8 cellular contexts compared by ENCODE assay signal in genomic region chr9:128733256-128733655, GRCh38. TPM values are rescaled to one million over a fixed set of nuclear protein-coding genes. Genes with fewer than 3 reads are reported as not detected.
A peak's percentile ranks its signal among the peaks of the same experiment; 100 is the strongest.
DNase-seq lines count a peak whose midpoint lies in the region; ATAC-seq and TF ChIP-seq lines count a peak whose summit lies in the region.

No MANE protein-coding gene starts in this region.

- H3K4me1 ChIP-seq in right cardiac atrium (ENCODE audit: control insufficient read depth, insufficient read depth, low read length): no peaks in the 10 kb centered on the region

- ATAC-seq in right cardiac atrium (peak; percentile 56 to 82), HG03175 (IDR thresholded peaks at IDR 0.05; ENCODE audit: unreplicated experiment) (no peak), HG03280 (IDR thresholded peaks at IDR 0.05; ENCODE audit: unreplicated experiment) (no peak)

- no peak overlapping the region for H3K4me3 ChIP-seq in right cardiac atrium (ENCODE audit: low read length)
- peak overlapping the region; percentile 17 for H3K4me3 ChIP-seq in retinal pigment epithelial cell (ENCODE audit: low read length)

- WGBS in right cardiac atrium: 24% methylated on average over 9 of the region's 9 CpGs

- peak overlapping the region; percentile 39 for H3K27ac ChIP-seq in right cardiac atrium (ENCODE audit: low read length)

- H3K27me3 ChIP-seq in right cardiac atrium (ENCODE audit: control insufficient read depth, insufficient read depth): no peaks in the 10 kb centered on the region

- intact Hi-C loops in right cardiac atrium (cut with DNase I): no loop called here

- peak; percentile 87 for TF ChIP-seq CTCF in retinal pigment epithelial cell (conservative IDR thresholded peaks at IDR 0.05; ENCODE audit: low read depth, low read length)

- H3K9me3 ChIP-seq in right cardiac atrium (ENCODE audit: control insufficient read depth, low read length): no peaks in the 10 kb centered on the region

- DNase-seq in Ammon's horn (ENCODE audit: low spot score) (peak; percentile 71), H4 (ENCODE audit: low spot score) (peak; percentile 92), NCI-H524 (lab: John Stamatoyannopoulos, UW) (peak; percentile 97 to 98), anterior cingulate cortex (lab: John Stamatoyannopoulos, UW) (peak in 41 of 58 donors; percentile 7 to 64 (median 29)), right cardiac atrium (peak; percentile 73 to 84 (median 79)), retinal pigment epithelial cell (ENCODE audit: low read depth) (peak; percentile 61)

RNA-seq across cellular contexts. Expression of gene ZDHHC12, which starts 9.3 kb away (rescaled TPM):
- 46.4 and 57.8 TPM in 2 replicates for total RNA-seq in H4 (2014; rRNA removed; shearing (Covaris generic))
- 10 to 100 TPM in 1 of 4 donors, 1 to 10 TPM in 3; 8.3 to 11.5 (median 9.4) TPM for total RNA-seq in right cardiac atrium
- 13.1 TPM for polyA plus RNA-seq in right cardiac atrium

RNA-seq across cellular contexts. Expression of gene PKN3, which starts 31.0 kb away (rescaled TPM):
- 1.9 and 2.8 TPM in 2 replicates for total RNA-seq in H4 (2014; rRNA removed; shearing (Covaris generic))
- 1 to 10 TPM; 4.7 to 8.7 (median 7.4) TPM for total RNA-seq in right cardiac atrium
- 6.5 TPM for polyA plus RNA-seq in right cardiac atrium

RNA-seq across cellular contexts. Expression of gene ZER1, which starts 38.5 kb away (rescaled TPM):
- 12.4 and 21.5 TPM in 2 replicates for total RNA-seq in H4 (2014; rRNA removed; shearing (Covaris generic))
- total RNA-seq in right cardiac atrium: 10 to 100 TPM; 40.6 to 56.8 (median 47.2) TPM
- 34.7 TPM for polyA plus RNA-seq in right cardiac atrium

RNA-seq across cellular contexts. Expression of gene SET, which starts 44.2 kb away (rescaled TPM):
- total RNA-seq in H4 (2014; rRNA removed; shearing (Covaris generic)): 568 and 655 TPM in 2 replicates
- total RNA-seq in right cardiac atrium: 100 to 1,000 TPM; 180 to 210 (median 191) TPM
- polyA plus RNA-seq in right cardiac atrium: 86.1 TPM

RNA-seq across cellular contexts. Expression of gene TBC1D13, which starts 53.8 kb away (rescaled TPM):
- total RNA-seq in H4 (2014; rRNA removed; shearing (Covaris generic)): 12.0 and 16.6 TPM in 2 replicates
- total RNA-seq in right cardiac atrium: 10 to 100 TPM; 15.8 to 20.8 (median 19.3) TPM
- polyA plus RNA-seq in right cardiac atrium: 12.5 TPM

Comparison
In these comparisons a context has a peak if more than half of its experiments do, and no peak if none do; other contexts are left out.
1. DNase-seq: peak in every context shown above with its lines; median percentile 98 in NCI-H524; 92 in H4; 79 in right cardiac atrium; 71 in Ammon's horn; 61 in retinal pigment epithelial cell; 29 in anterior cingulate cortex.
2. ATAC-seq: peak in right cardiac atrium (2 of 2); none in HG03175 (single experiment) and HG03280 (single experiment).